ENCODE assay signal across 1 cellular context in genomic region chr6:123168892-123169851, GRCh38.
TF ChIP-seq lines count a peak whose summit lies in the region.

No MANE protein-coding gene starts in this region.

TF ChIP-seq in HepG2, 621 proteins besides CTCF, POLR2A, EP300 and RAD21 (continued from another document):
- no peak for TF ChIP-seq TFE3 (CRISPR knock-in tag; IDR thresholded peaks at IDR 0.05)
- no peak for TF ChIP-seq FOXJ3 (CRISPR knock-in tag; IDR thresholded peaks at IDR 0.05; ENCODE audit: borderline replicate concordance)
- TF ChIP-seq SAFB2 (CRISPR knock-in tag; IDR thresholded peaks at IDR 0.05; ENCODE audit: borderline replicate concordance, low read depth), result no peak
- TF ChIP-seq ZBTB46 (CRISPR knock-in tag; IDR thresholded peaks at IDR 0.05; ENCODE audit: borderline replicate concordance), result no peak
- TF ChIP-seq JUN (CRISPR knock-in tag; IDR thresholded peaks at IDR 0.05), result no peak
- no peak for TF ChIP-seq PTBP1 (IDR thresholded peaks at IDR 0.05; ENCODE audit: low read depth, low read length, poor library complexity, severe bottlenecking)
- TF ChIP-seq AHDC1 (CRISPR knock-in tag; IDR thresholded peaks at IDR 0.05; ENCODE audit: borderline replicate concordance), result no peak
- no peak for TF ChIP-seq ZNF577 (CRISPR knock-in tag; IDR thresholded peaks at IDR 0.05; ENCODE audit: borderline replicate concordance, low read depth)
- no peak for TF ChIP-seq PAWR (CRISPR knock-in tag; IDR thresholded peaks at IDR 0.05; ENCODE audit: borderline replicate concordance)
- TF ChIP-seq ZBTB8A (CRISPR knock-in tag; IDR thresholded peaks at IDR 0.05; ENCODE audit: borderline replicate concordance, low read depth), result no peak
- no peak for TF ChIP-seq NCOA1 (CRISPR knock-in tag; IDR thresholded peaks at IDR 0.05)
- no peak for TF ChIP-seq BRD4 (CRISPR knock-in tag; IDR thresholded peaks at IDR 0.05)
- no peak for TF ChIP-seq SIX1 (CRISPR knock-in tag; IDR thresholded peaks at IDR 0.05; ENCODE audit: borderline replicate concordance)
- TF ChIP-seq NPAS2 (CRISPR knock-in tag; IDR thresholded peaks at IDR 0.05; ENCODE audit: borderline replicate concordance), result no peak
- TF ChIP-seq HIC2 (CRISPR knock-in tag; IDR thresholded peaks at IDR 0.05; ENCODE audit: low read depth), result no peak
- TF ChIP-seq STAT6 (CRISPR knock-in tag; IDR thresholded peaks at IDR 0.05; ENCODE audit: borderline replicate concordance), result no peak
